1 cellular context compared by ENCODE assay signal in genomic region chr3:50617096-50617791, GRCh38.
TF ChIP-seq lines count a peak whose summit lies in the region.

Gene MAPKAPK3, plus strand, starts transcription at chr3:50617151. Its CDS starts 415 bp downstream, at chr3:50617566.

TF ChIP-seq in HepG2, 621 proteins besides CTCF, POLR2A, EP300 and RAD21 (continued from another document and continues in another):
- TF ChIP-seq, protein P1, sequence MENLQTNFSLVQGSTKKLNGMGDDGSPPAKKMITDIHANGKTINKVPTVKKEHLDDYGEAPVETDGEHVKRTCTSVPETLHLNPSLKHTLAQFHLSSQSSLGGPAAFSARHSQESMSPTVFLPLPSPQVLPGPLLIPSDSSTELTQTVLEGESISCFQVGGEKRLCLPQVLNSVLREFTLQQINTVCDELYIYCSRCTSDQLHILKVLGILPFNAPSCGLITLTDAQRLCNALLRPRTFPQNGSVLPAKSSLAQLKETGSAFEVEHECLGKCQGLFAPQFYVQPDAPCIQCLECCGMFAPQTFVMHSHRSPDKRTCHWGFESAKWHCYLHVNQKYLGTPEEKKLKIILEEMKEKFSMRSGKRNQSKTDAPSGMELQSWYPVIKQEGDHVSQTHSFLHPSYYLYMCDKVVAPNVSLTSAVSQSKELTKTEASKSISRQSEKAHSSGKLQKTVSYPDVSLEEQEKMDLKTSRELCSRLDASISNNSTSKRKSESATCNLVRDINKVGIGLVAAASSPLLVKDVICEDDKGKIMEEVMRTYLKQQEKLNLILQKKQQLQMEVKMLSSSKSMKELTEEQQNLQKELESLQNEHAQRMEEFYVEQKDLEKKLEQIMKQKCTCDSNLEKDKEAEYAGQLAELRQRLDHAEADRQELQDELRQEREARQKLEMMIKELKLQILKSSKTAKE (CRISPR knock-in tag; IDR thresholded peaks at IDR 0.05; ENCODE audit: borderline replicate concordance) = 0 out of 2 replicates have a peak, but pooled peaks have one; percentile 37
- TF ChIP-seq MED13 (CRISPR knock-in tag; IDR thresholded peaks at IDR 0.05) (no peak), ZNF441 (CRISPR knock-in tag; IDR thresholded peaks at IDR 0.05; ENCODE audit: borderline replicate concordance) (0 out of 2 replicates have a peak, but pooled peaks have one; percentile 38), HDAC1 (CRISPR knock-in tag; IDR thresholded peaks at IDR 0.05) (peak; percentile 70; the same call in 1 of the 2 replicates), ZNF839 (CRISPR knock-in tag; IDR thresholded peaks at IDR 0.05; ENCODE audit: borderline replicate concordance) (no peak), FOXA1 (IDR thresholded peaks at IDR 0.05) (no peak), FOXA1 (CRISPR knock-in tag; IDR thresholded peaks at IDR 0.05) (no peak), ZNF20 (CRISPR knock-in tag; IDR thresholded peaks at IDR 0.05) (0 out of 2 replicates have a peak, but pooled peaks have one; percentile 23), PCBP1 (IDR thresholded peaks at IDR 0.05; ENCODE audit: borderline replicate concordance, low read depth, low read length) (peak; percentile 92; the same call in 1 of the 2 replicates), SP4 (CRISPR knock-in tag; IDR thresholded peaks at IDR 0.05) (0 out of 2 replicates have a peak, but pooled peaks have one; percentile 51), RNF219 (CRISPR knock-in tag; IDR thresholded peaks at IDR 0.05) (no peak), SNRNP70 (IDR thresholded peaks at IDR 0.05; ENCODE audit: low read depth, low read length) (no peak), ZNF7 (CRISPR knock-in tag; IDR thresholded peaks at IDR 0.05) (no peak), TOE1 (CRISPR knock-in tag; IDR thresholded peaks at IDR 0.05) (no peak), RBFOX2 (IDR thresholded peaks at IDR 0.05; ENCODE audit: low read depth, low read length) (peak; percentile 72), ZNF770 (CRISPR knock-in tag; IDR thresholded peaks at IDR 0.05) (no peak), GRHL1 (CRISPR knock-in tag; conservative IDR thresholded peaks at IDR 0.05) (no peak), MAFK (conservative IDR thresholded peaks at IDR 0.05 in 1 of 2, IDR thresholded peaks at IDR 0.05 in 1 of 2; ENCODE audit: low read length in 2 of 2) (no peak), ZNF431 (CRISPR knock-in tag; IDR thresholded peaks at IDR 0.05; ENCODE audit: borderline replicate concordance, low read depth) (no peak), ZC3H13 (CRISPR knock-in tag; IDR thresholded peaks at IDR 0.05) (0 out of 2 replicates have a peak, but pooled peaks have one; percentile 45), ATF7-NPFF (CRISPR knock-in tag; IDR thresholded peaks at IDR 0.05; ENCODE audit: low read depth) (peak; percentile 22; the same call in 1 of the 2 replicates), KDM2A (CRISPR knock-in tag; IDR thresholded peaks at IDR 0.05; ENCODE audit: borderline replicate concordance, low read depth) (0 out of 2 replicates have a peak, but pooled peaks have one; percentile 52), DMAP1 (CRISPR knock-in tag; IDR thresholded peaks at IDR 0.05) (peak; percentile 59; the same call in 1 of the 2 replicates), GABPB1 (CRISPR knock-in tag; IDR thresholded peaks at IDR 0.05) (peak; percentile 58; the same call in 1 of the 2 replicates), ZBTB21 (CRISPR knock-in tag; IDR thresholded peaks at IDR 0.05) (no peak), ZNF383 (CRISPR knock-in tag; IDR thresholded peaks at IDR 0.05; ENCODE audit: borderline replicate concordance) (no peak), ZNF484 (CRISPR knock-in tag; IDR thresholded peaks at IDR 0.05; ENCODE audit: borderline replicate concordance, low read depth) (no peak), ZNF616 (CRISPR knock-in tag; IDR thresholded peaks at IDR 0.05; ENCODE audit: low read depth) (no peak), ZIK1 (CRISPR knock-in tag; IDR thresholded peaks at IDR 0.05; ENCODE audit: borderline replicate concordance, low read depth) (no peak), ZNF326 (CRISPR knock-in tag; IDR thresholded peaks at IDR 0.05; ENCODE audit: borderline replicate concordance) (no peak), ZMYM4 (CRISPR knock-in tag; IDR thresholded peaks at IDR 0.05) (no peak), TFE3 (CRISPR knock-in tag; IDR thresholded peaks at IDR 0.05) (0 out of 2 replicates have a peak, but pooled peaks have one; percentile 25), ZNF3 (CRISPR knock-in tag; IDR thresholded peaks at IDR 0.05) (no peak), ZSCAN25 (CRISPR knock-in tag; IDR thresholded peaks at IDR 0.05) (peak; percentile 12; the same call in 1 of the 2 replicates), ZNF12 (CRISPR knock-in tag; IDR thresholded peaks at IDR 0.05) (0 out of 2 replicates have a peak, but pooled peaks have one; percentile 19), KLF16 (CRISPR knock-in tag; IDR thresholded peaks at IDR 0.05) (peak in 1 of 2 experiments; percentile 53; a peak in 1 of 4 replicates), NONO (IDR thresholded peaks at IDR 0.05) (no peak), NONO (CRISPR knock-in tag; conservative IDR thresholded peaks at IDR 0.05) (peak; percentile 64), HNRNPK (IDR thresholded peaks at IDR 0.05; ENCODE audit: low read depth, low read length, poor library complexity, severe bottlenecking) (peak; percentile 100), TFDP2 (CRISPR knock-in tag; IDR thresholded peaks at IDR 0.05) (no peak; the same call in none of the 2 replicates), ZNF567 (CRISPR knock-in tag; IDR thresholded peaks at IDR 0.05; ENCODE audit: borderline replicate concordance) (no peak), ZNF766 (CRISPR knock-in tag; IDR thresholded peaks at IDR 0.05; ENCODE audit: borderline replicate concordance) (peak; percentile 54; the same call in 1 of the 2 replicates), NR1H2 (CRISPR knock-in tag; IDR thresholded peaks at IDR 0.05; ENCODE audit: borderline replicate concordance, low read depth) (no peak)
- TF ChIP-seq, protein P2, sequence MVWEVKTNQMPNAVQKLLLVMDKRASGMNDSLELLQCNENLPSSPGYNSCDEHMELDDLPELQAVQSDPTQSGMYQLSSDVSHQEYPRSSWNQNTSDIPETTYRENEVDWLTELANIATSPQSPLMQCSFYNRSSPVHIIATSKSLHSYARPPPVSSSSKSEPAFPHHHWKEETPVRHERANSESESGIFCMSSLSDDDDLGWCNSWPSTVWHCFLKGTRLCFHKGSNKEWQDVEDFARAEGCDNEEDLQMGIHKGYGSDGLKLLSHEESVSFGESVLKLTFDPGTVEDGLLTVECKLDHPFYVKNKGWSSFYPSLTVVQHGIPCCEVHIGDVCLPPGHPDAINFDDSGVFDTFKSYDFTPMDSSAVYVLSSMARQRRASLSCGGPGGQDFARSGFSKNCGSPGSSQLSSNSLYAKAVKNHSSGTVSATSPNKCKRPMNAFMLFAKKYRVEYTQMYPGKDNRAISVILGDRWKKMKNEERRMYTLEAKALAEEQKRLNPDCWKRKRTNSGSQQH (CRISPR knock-in tag; IDR thresholded peaks at IDR 0.05; ENCODE audit: low read depth) = no peak
- TF ChIP-seq, protein P3, sequence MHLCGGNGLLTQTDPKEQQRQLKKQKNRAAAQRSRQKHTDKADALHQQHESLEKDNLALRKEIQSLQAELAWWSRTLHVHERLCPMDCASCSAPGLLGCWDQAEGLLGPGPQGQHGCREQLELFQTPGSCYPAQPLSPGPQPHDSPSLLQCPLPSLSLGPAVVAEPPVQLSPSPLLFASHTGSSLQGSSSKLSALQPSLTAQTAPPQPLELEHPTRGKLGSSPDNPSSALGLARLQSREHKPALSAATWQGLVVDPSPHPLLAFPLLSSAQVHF (CRISPR knock-in tag; IDR thresholded peaks at IDR 0.05) = peak; percentile 58; the same call in 1 of the 2 replicates
- TF ChIP-seq, protein P4, sequence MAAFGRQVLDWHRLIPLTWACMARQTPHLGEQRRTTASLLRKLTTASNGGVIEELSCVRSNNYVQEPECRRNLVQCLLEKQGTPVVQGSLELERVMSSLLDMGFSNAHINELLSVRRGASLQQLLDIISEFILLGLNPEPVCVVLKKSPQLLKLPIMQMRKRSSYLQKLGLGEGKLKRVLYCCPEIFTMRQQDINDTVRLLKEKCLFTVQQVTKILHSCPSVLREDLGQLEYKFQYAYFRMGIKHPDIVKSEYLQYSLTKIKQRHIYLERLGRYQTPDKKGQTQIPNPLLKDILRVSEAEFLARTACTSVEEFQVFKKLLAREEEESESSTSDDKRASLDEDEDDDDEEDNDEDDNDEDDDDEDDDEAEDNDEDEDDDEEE (CRISPR knock-in tag; IDR thresholded peaks at IDR 0.05) = no peak; the same call in 1 of the 2 replicates
- TF ChIP-seq, protein P5, sequence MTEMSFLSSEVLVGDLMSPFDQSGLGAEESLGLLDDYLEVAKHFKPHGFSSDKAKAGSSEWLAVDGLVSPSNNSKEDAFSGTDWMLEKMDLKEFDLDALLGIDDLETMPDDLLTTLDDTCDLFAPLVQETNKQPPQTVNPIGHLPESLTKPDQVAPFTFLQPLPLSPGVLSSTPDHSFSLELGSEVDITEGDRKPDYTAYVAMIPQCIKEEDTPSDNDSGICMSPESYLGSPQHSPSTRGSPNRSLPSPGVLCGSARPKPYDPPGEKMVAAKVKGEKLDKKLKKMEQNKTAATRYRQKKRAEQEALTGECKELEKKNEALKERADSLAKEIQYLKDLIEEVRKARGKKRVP (CRISPR knock-in tag; IDR thresholded peaks at IDR 0.05) = peak in 1 of 2 experiments; percentile 55; a peak in 1 of 4 replicates
- TF ChIP-seq, protein P6, sequence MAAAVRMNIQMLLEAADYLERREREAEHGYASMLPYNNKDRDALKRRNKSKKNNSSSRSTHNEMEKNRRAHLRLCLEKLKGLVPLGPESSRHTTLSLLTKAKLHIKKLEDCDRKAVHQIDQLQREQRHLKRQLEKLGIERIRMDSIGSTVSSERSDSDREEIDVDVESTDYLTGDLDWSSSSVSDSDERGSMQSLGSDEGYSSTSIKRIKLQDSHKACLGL (CRISPR knock-in tag; IDR thresholded peaks at IDR 0.05) = peak; percentile 61; the same call in 1 of the 2 replicates
